ENCODE assay signal across 21 cellular contexts in genomic region chr4:54745031-54745770, GRCh38.
DNase-seq lines count a peak whose midpoint lies in the region; ATAC-seq and TF ChIP-seq lines count a peak whose summit lies in the region.
"Had no signal": no experiment of that assay in that cellular context is flagged by ENCODE, and none has a peak within 500 bp of the region (broad histone marks: within the 10 kb centered on the region; RNA-seq: fewer than 3 reads in every experiment).

No MANE protein-coding gene starts in this region.

- H3K27ac Mint-ChIP-seq in T-helper 17 cell: no peak overlapping the region
- H3K27ac Mint-ChIP-seq: GM23338 had no signal

- H3K9ac ChIP-seq in BLaER1 (no peak overlapping the region), KMS-11 (no peak overlapping the region), mammary epithelial cell (ENCODE audit: insufficient read depth, low read length) (no peak overlapping the region)
- H3K9ac ChIP-seq: BLaER1 treated with 17β-estradiol and CSF1 and Interleukin-3, amounts not matched to agents 10 nM and 100 nM; SK-N-SH had no signal

- 94% methylated on average over 2 of the region's 2 CpGs for WGBS in mammary epithelial cell (ENCODE audit: low coverage, missing lambda C conversion rate)

- H3K36me3 ChIP-seq in BLaER1 (no peaks in the 10 kb centered on the region), KMS-11 (ENCODE audit: insufficient read depth) (no peaks in the 10 kb centered on the region), mammary epithelial cell (ENCODE audit: insufficient read depth, low read length) (no peaks in the 10 kb centered on the region)
- H3K36me3 ChIP-seq: BLaER1 treated with 17β-estradiol and CSF1 and Interleukin-3, amounts not matched to agents 10 nM and 100 nM had no signal

- H4K20me1 ChIP-seq in BLaER1: no peaks in the 10 kb centered on the region
- no peaks in the 10 kb centered on the region for H4K20me1 ChIP-seq in KMS-11 (ENCODE audit: insufficient read depth)
- H4K20me1 ChIP-seq in mammary epithelial cell (ENCODE audit: insufficient read depth, low read length): no peaks in the 10 kb centered on the region
- H4K20me1 ChIP-seq: BLaER1 treated with 17β-estradiol and CSF1 and Interleukin-3, amounts not matched to agents 10 nM and 100 nM had no signal

- H3K36me3 Mint-ChIP-seq in T-helper 17 cell (ENCODE audit: low read depth): no peaks in the 10 kb centered on the region

- H3K4me2 ChIP-seq in BLaER1 (peak overlapping the region; percentile 29), KMS-11 (peak overlapping the region; percentile 52; the same call in 1 of the 2 replicates), mammary epithelial cell (ENCODE audit: insufficient read depth, low read depth, low read length) (peak overlapping the region; percentile 25)
- H3K4me2 ChIP-seq: A549, GM23338, SK-N-SH had no signal

- H3K27ac ChIP-seq in BLaER1 (no peak overlapping the region), KMS-11 (no peak overlapping the region), mammary epithelial cell (ENCODE audit: insufficient read depth, low read depth, low read length) (no peak overlapping the region)
- H3K27ac ChIP-seq: A549; BLaER1 treated with 17β-estradiol and CSF1 and Interleukin-3, amounts not matched to agents 10 nM and 100 nM had no signal

- dilution Hi-C loops in mammary epithelial cell (cut with HindIII; ENCODE audit: low sequenced_read_pairs): no loop called here

- intact Hi-C loops in mammary epithelial cell (cut with micrococcal nuclease): no loop called here

- H3K4me1 ChIP-seq in BLaER1 (peaks cover 20% of the 10 kb centered on the region), KMS-11 (ENCODE audit: low read depth, poor library complexity, severe bottlenecking) (peaks cover 36% of the 10 kb centered on the region), mammary epithelial cell (ENCODE audit: insufficient read depth, low read length) (peaks cover 13% of the 10 kb centered on the region)
- H3K4me1 ChIP-seq: A549 had no signal

- in situ Hi-C loops in mammary epithelial cell (cut with MboI; ENCODE audit: low sequenced_read_pairs in 2 of 2): no loop called here

- H3K9me3 ChIP-seq in BLaER1: peaks cover 13% of the 10 kb centered on the region
- no peaks in the 10 kb centered on the region for H3K9me3 ChIP-seq in mammary epithelial cell (replicated peaks; ENCODE audit: insufficient read depth, low read length)
- H3K9me3 ChIP-seq in T-helper 17 cell (ENCODE audit: control insufficient read depth, low read length, poor library complexity, severe bottlenecking): no peaks in the 10 kb centered on the region
- H3K9me3 ChIP-seq: A549, SK-N-SH had no signal

- BruUV-seq in mammary epithelial cell (replicated peaks; lab: Mats Ljungman, UMichigan): no TSS peak

- TF ChIP-seq CTCF in KMS-11 (conservative IDR thresholded peaks at IDR 0.05; ENCODE audit: low read depth, low read length) (no peak), mammary epithelial cell (conservative IDR thresholded peaks at IDR 0.05 in 1 of 2, IDR thresholded peaks at IDR 0.05 in 1 of 2; ENCODE audit: extremely low read depth in 1 of 2, insufficient read depth in 1 of 2, low read depth in 1 of 2, low read length in 2 of 2) (no peak), fibroblast of pulmonary artery (IDR thresholded peaks at IDR 0.05; ENCODE audit: low read length, missing control alignments) (no peak)

- CTCF ChIA-PET in mammary epithelial cell (lab: Charles Lee; ENCODE audit: low non-redundant PET): no interaction called here

- peak; percentile 61 for DNase-seq in mammary epithelial cell
- peak; percentile 2 for DNase-seq in fibroblast of pulmonary artery (ENCODE audit: low read depth)
- DNase-seq in NOMO-1 (lab: John Stamatoyannopoulos, UW; ENCODE audit: unreplicated experiment in 2 of 2): no peak
- DNase-seq in activated CD4-positive, alpha-beta T cell treated with anti-CD3 and anti-CD28 coated beads for 48 hours: no peak
- no peak for DNase-seq in activated gamma-delta T cell treated with Interleukin-2 at 50 U/mL for 16 hours
- DNase-seq in T-helper 17 cell: no peak
- DNase-seq: CD8-positive, alpha-beta memory T cell; HCEC 1CT; NCI-H1048; NCI-H1436 treated with DMSO at 0.1 percent for 48 hours; NCI-H2029 treated with DMSO at 0.1 percent for 48 hours; NCI-H2171 treated with DMSO at 0.1 percent for 48 hours; NCI-H748 treated with DMSO at 0.1 percent for 48 hours; NK-92 treated with Interleukin-12 subunit alpha and Interleukin-12 subunit beta, amount 100 ng/mL, for 24 hours; SHP77; SK-N-SH had no signal

- no peak overlapping the region for H3K4me3 Mint-ChIP-seq in T-helper 17 cell
- H3K4me3 Mint-ChIP-seq: CD8-positive, alpha-beta memory T cell; GM23338 had no signal

- no peak for ATAC-seq in T-helper 17 cell
- ATAC-seq: A549, GM23338 had no signal

- no peak overlapping the region for H2AFZ ChIP-seq in KMS-11 (ENCODE audit: low read depth)
- no peak overlapping the region for H2AFZ ChIP-seq in mammary epithelial cell (ENCODE audit: low read depth, low read length)
- H2AFZ ChIP-seq: GM23338 had no signal

- H3K4me3 ChIP-seq in BLaER1 (no peak overlapping the region), KMS-11 (IDR thresholded peaks at IDR 0.05; ENCODE audit: insufficient read depth, low read depth, low read length) (no peak overlapping the region), mammary epithelial cell (replicated peaks in 1 of 3; ENCODE audit: insufficient read depth in 1 of 3, low read depth in 2 of 3, low read length in 3 of 3) (no peak overlapping the region), fibroblast of pulmonary artery (replicated peaks; ENCODE audit: low read depth, low read length) (no peak overlapping the region)
- H3K4me3 ChIP-seq: A549; BLaER1 treated with 17β-estradiol and CSF1 and Interleukin-3, amounts not matched to agents 10 nM and 100 nM; GM23338 had no signal

- H3K27me3 ChIP-seq in BLaER1 (no peaks in the 10 kb centered on the region), KMS-11 (ENCODE audit: insufficient read depth, low read depth) (no peaks in the 10 kb centered on the region), mammary epithelial cell (ENCODE audit: insufficient read depth, low read length) (no peaks in the 10 kb centered on the region)
- H3K27me3 ChIP-seq: BLaER1 treated with 17β-estradiol and CSF1 and Interleukin-3, amounts not matched to agents 10 nM and 100 nM had no signal

- H3K27me3 Mint-ChIP-seq in T-helper 17 cell: no peaks in the 10 kb centered on the region

- H3K4me1 Mint-ChIP-seq in T-helper 17 cell: no peaks in the 10 kb centered on the region

- H3K79me2 ChIP-seq in KMS-11 (ENCODE audit: insufficient read depth, low read depth): no peaks in the 10 kb centered on the region
- no peaks in the 10 kb centered on the region for H3K79me2 ChIP-seq in mammary epithelial cell (ENCODE audit: insufficient read depth, low read length)

Comparison
In these comparisons a context has a peak if more than half of its experiments do, and no peak if none do; other contexts are left out.
1. DNase-seq: peak in mammary epithelial cell (single experiment) and fibroblast of pulmonary artery (single experiment); none in NOMO-1 (0 of 2), activated CD4-positive, alpha-beta T cell treated with anti-CD3 and anti-CD28 coated beads for 48 hours (single experiment), activated gamma-delta T cell treated with Interleukin-2 at 50 U/mL for 16 hours (single experiment) and T-helper 17 cell (0 of 3).
2. Peak in every context shown above with its lines, with median percentiles within 50 percentile points of each other: H3K4me2 ChIP-seq.